Comparison of ENCODE assay signal across 1 cellular context in genomic region chr20:64083380-64084208, GRCh38.
A peak's percentile ranks its signal among the peaks of the same experiment; 100 is the strongest.
TF ChIP-seq lines count a peak whose summit lies in the region.

No MANE protein-coding gene starts in this region.

TF ChIP-seq in HEK293, 187 proteins besides CTCF, POLR2A, EP300 and RAD21 (continued from another document and continues in another):
- TF ChIP-seq ZNF704 (tag by site-specific recombination; IDR thresholded peaks at IDR 0.05), result no peak
- TF ChIP-seq, protein P1, sequence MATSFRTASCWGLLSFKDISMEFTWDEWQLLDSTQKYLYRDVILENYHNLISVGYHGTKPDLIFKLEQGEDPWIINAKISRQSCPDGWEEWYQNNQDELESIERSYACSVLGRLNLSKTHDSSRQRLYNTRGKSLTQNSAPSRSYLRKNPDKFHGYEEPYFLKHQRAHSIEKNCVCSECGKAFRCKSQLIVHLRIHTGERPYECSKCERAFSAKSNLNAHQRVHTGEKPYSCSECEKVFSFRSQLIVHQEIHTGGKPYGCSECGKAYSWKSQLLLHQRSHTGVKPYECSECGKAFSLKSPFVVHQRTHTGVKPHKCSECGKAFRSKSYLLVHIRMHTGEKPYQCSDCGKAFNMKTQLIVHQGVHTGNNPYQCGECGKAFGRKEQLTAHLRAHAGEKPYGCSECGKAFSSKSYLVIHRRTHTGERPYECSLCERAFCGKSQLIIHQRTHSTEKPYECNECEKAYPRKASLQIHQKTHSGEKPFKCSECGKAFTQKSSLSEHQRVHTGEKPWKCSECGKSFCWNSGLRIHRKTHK (tag by site-specific recombination; IDR thresholded peaks at IDR 0.05), result no peak
- TF ChIP-seq ZNF473 (tag by site-specific recombination; IDR thresholded peaks at IDR 0.05), result no peak
- no peak for TF ChIP-seq ZNF548 (tag by site-specific recombination; IDR thresholded peaks at IDR 0.05)
- TF ChIP-seq, protein P2, sequence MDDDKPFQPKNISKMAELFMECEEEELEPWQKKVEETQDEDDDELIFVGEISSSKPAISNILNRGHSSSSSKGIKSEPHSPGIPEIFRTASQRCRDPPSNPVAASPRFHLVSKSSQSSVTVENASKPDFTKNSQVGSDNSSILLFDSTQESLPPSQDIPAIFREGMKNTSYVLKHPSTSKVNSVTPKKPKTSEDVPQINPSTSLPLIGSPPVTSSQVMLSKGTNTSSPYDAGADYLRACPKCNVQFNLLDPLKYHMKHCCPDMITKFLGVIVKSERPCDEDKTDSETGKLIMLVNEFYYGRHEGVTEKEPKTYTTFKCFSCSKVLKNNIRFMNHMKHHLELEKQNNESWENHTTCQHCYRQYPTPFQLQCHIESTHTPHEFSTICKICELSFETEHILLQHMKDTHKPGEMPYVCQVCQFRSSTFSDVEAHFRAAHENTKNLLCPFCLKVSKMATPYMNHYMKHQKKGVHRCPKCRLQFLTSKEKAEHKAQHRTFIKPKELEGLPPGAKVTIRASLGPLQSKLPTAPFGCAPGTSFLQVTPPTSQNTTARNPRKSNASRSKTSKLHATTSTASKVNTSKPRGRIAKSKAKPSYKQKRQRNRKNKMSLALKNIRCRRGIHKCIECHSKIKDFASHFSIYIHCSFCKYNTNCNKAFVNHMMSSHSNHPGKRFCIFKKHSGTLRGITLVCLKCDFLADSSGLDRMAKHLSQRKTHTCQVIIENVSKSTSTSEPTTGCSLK (tag by site-specific recombination; IDR thresholded peaks at IDR 0.05), result no peak
- TF ChIP-seq OSR2 (tag by site-specific recombination; IDR thresholded peaks at IDR 0.05), result no peak
- peak; percentile 85 for TF ChIP-seq SP3 (tag by site-specific recombination; IDR thresholded peaks at IDR 0.05)
- TF ChIP-seq ZNF626 (tag by site-specific recombination; IDR thresholded peaks at IDR 0.05), result no peak
- peak; percentile 86 for TF ChIP-seq ZBTB26 (tag by site-specific recombination; optimal IDR thresholded peaks at IDR 0.05)
- no peak for TF ChIP-seq HOXC10 (CRISPR knock-in tag; IDR thresholded peaks at IDR 0.05)
- no peak for TF ChIP-seq ZNF223 (tag by site-specific recombination; IDR thresholded peaks at IDR 0.05)
- TF ChIP-seq PRDM4 (tag by site-specific recombination; IDR thresholded peaks at IDR 0.05), result 0 out of 2 replicates have a peak, but pooled peaks have one; percentile 40
- TF ChIP-seq ZNF654 (tag by site-specific recombination; IDR thresholded peaks at IDR 0.05; ENCODE audit: low read depth), result no peak; the same call in none of the 2 replicates
- TF ChIP-seq, protein P3, sequence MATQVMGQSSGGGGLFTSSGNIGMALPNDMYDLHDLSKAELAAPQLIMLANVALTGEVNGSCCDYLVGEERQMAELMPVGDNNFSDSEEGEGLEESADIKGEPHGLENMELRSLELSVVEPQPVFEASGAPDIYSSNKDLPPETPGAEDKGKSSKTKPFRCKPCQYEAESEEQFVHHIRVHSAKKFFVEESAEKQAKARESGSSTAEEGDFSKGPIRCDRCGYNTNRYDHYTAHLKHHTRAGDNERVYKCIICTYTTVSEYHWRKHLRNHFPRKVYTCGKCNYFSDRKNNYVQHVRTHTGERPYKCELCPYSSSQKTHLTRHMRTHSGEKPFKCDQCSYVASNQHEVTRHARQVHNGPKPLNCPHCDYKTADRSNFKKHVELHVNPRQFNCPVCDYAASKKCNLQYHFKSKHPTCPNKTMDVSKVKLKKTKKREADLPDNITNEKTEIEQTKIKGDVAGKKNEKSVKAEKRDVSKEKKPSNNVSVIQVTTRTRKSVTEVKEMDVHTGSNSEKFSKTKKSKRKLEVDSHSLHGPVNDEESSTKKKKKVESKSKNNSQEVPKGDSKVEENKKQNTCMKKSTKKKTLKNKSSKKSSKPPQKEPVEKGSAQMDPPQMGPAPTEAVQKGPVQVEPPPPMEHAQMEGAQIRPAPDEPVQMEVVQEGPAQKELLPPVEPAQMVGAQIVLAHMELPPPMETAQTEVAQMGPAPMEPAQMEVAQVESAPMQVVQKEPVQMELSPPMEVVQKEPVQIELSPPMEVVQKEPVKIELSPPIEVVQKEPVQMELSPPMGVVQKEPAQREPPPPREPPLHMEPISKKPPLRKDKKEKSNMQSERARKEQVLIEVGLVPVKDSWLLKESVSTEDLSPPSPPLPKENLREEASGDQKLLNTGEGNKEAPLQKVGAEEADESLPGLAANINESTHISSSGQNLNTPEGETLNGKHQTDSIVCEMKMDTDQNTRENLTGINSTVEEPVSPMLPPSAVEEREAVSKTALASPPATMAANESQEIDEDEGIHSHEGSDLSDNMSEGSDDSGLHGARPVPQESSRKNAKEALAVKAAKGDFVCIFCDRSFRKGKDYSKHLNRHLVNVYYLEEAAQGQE (tag by site-specific recombination; IDR thresholded peaks at IDR 0.05), result no peak
- no peak for TF ChIP-seq ZNF24 (tag by site-specific recombination; IDR thresholded peaks at IDR 0.05)
- TF ChIP-seq ZEB2 (tag by site-specific recombination; IDR thresholded peaks at IDR 0.05), result peak; percentile 89; the same call in 1 of the 2 replicates
- no peak for TF ChIP-seq ZNF514 (tag by site-specific recombination; IDR thresholded peaks at IDR 0.05)
- TF ChIP-seq ZNF362 (tag by site-specific recombination; IDR thresholded peaks at IDR 0.05), result no peak
- TF ChIP-seq ZNF677 (tag by site-specific recombination; IDR thresholded peaks at IDR 0.05), result no peak
- no peak for TF ChIP-seq ZNF248 (tag by site-specific recombination; IDR thresholded peaks at IDR 0.05)
- no peak for TF ChIP-seq ZNF701 (tag by site-specific recombination; IDR thresholded peaks at IDR 0.05)
- no peak for TF ChIP-seq ZBTB49 (tag by site-specific recombination; IDR thresholded peaks at IDR 0.05; ENCODE audit: low read depth)
- TF ChIP-seq SETDB1 (IDR thresholded peaks at IDR 0.05; ENCODE audit: insufficient read length, low read length), result no peak
- TF ChIP-seq, protein P4, sequence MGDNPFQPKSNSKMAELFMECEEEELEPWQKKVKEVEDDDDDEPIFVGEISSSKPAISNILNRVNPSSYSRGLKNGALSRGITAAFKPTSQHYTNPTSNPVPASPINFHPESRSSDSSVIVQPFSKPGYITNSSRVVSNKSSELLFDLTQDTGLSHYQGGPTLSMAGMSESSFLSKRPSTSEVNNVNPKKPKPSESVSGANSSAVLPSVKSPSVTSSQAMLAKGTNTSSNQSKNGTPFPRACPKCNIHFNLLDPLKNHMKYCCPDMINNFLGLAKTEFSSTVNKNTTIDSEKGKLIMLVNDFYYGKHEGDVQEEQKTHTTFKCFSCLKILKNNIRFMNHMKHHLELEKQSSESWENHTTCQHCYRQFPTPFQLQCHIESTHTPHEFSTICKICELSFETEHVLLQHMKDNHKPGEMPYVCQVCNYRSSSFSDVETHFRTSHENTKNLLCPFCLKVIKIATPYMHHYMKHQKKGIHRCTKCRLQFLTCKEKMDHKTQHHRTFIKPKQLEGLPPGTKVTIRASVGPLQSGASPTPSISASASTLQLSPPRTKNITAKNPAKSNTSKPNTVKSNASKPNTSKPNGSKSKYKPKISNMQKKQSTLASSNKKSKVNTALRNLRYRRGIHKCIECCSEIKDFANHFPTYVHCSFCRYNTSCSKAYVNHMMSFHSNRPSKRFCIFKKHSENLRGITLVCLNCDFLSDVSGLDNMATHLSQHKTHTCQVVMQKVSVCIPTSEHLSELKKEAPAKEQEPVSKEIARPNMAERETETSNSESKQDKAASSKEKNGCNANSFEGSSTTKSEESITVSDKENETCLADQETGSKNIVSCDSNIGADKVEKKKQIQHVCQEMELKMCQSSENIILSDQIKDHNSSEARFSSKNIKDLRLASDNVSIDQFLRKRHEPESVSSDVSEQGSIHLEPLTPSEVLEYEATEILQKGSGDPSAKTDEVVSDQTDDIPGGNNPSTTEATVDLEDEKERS (tag by site-specific recombination; IDR thresholded peaks at IDR 0.05), result no peak
- 0 out of 2 replicates have a peak, but pooled peaks have one; percentile 32 for TF ChIP-seq ZNF561 (tag by site-specific recombination; IDR thresholded peaks at IDR 0.05; ENCODE audit: borderline replicate concordance)
- TF ChIP-seq ZNF121 (tag by site-specific recombination; IDR thresholded peaks at IDR 0.05), result no peak
- TF ChIP-seq ZNF529 (tag by site-specific recombination; IDR thresholded peaks at IDR 0.05; ENCODE audit: insufficient replicate concordance), result no peak
- TF ChIP-seq ZNF433 (tag by site-specific recombination; IDR thresholded peaks at IDR 0.05; ENCODE audit: low read depth), result no peak
- no peak for TF ChIP-seq GLI2 (tag by site-specific recombination; IDR thresholded peaks at IDR 0.05; ENCODE audit: borderline replicate concordance, low read depth)
- TF ChIP-seq ZFP3 (tag by site-specific recombination; IDR thresholded peaks at IDR 0.05; ENCODE audit: low read depth), result no peak
- TF ChIP-seq ZNF624 (tag by site-specific recombination; IDR thresholded peaks at IDR 0.05), result no peak
- no peak for TF ChIP-seq ZNF571 (tag by site-specific recombination; IDR thresholded peaks at IDR 0.05)
- TF ChIP-seq, protein P5, sequence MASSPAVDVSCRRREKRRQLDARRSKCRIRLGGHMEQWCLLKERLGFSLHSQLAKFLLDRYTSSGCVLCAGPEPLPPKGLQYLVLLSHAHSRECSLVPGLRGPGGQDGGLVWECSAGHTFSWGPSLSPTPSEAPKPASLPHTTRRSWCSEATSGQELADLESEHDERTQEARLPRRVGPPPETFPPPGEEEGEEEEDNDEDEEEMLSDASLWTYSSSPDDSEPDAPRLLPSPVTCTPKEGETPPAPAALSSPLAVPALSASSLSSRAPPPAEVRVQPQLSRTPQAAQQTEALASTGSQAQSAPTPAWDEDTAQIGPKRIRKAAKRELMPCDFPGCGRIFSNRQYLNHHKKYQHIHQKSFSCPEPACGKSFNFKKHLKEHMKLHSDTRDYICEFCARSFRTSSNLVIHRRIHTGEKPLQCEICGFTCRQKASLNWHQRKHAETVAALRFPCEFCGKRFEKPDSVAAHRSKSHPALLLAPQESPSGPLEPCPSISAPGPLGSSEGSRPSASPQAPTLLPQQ (tag by site-specific recombination; IDR thresholded peaks at IDR 0.05), result no peak
- no peak for TF ChIP-seq ZNF10 (tag by site-specific recombination; IDR thresholded peaks at IDR 0.05)
- TF ChIP-seq ZSCAN18 (tag by site-specific recombination; IDR thresholded peaks at IDR 0.05), result no peak
- no peak for TF ChIP-seq ZNF426 (tag by site-specific recombination; IDR thresholded peaks at IDR 0.05)
